24 cellular contexts compared by ENCODE assay signal in the genomic region with DNA sequence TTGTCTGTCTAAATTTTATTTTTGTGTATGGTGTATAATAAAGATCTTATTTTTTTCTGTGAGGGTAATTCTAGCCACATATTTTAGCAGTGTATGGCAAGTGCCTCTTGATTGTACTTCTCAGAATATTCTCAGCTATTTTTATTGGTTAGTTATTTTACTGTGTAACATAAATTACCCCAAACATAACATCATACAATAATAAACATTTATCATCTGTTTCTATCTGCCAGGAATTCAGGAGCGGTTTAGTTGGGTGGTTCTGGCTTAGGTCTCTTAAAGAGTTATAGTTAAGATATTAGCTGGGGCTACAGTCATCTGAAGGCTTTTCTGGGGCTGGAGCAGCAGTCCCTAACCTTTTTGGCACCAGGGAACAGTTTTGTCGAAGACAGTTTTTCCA.
"Had no signal": no experiment of that assay in that cellular context is flagged by ENCODE, and none has a peak within 500 bp of the region (broad histone marks: within the 10 kb centered on the region; RNA-seq: fewer than 3 reads in every experiment).

No MANE protein-coding gene starts in this region.

- DNase-seq: Karpas-422; KBM-7; MG63; NCI-H1092; NCI-H1105 treated with DMSO at 0.1 percent for 48 hours; NCI-H1417 treated with DMSO at 0.1 percent for 48 hours; NCI-H146; NCI-H1694 treated with DMSO at 0.1 percent for 48 hours; NCI-H2029; NCI-H2081 treated with DMSO at 0.1 percent for 48 hours; NCI-H2171; NCI-H226; NCI-H446; NCI-H510A; NCI-H524 treated with DMSO at 0.1 percent for 48 hours; NCI-H69; NCI-H774; NK-92 treated with Interleukin-12 subunit alpha and Interleukin-12 subunit beta, amount 100 ng/mL, for 24 hours; PC-3; SHP77 treated with DMSO at 0.1 percent for 48 hours; SJCRH30 had no signal

- H3K9me3 ChIP-seq: MG63, SJCRH30 had no signal

- ATAC-seq: Panc1, PC-3, Right ventricle myocardium inferior, SK-N-SH treated with all-trans-retinoic acid at 6 μM for 48 hours had no signal
